In genomic region chr10:8043569-8044306, GRCh38 we compare ENCODE assay signal across 10 cellular contexts. TPM values are rescaled to one million over a fixed set of nuclear protein-coding genes. Genes with fewer than 3 reads are reported as not detected.
A peak's percentile ranks its signal among the peaks of the same experiment; 100 is the strongest.
DNase-seq lines count a peak whose midpoint lies in the region; ATAC-seq, FAIRE-seq and TF ChIP-seq lines count a peak whose summit lies in the region.
"Had no signal": no experiment of that assay in that cellular context is flagged by ENCODE, and none has a peak within 500 bp of the region (broad histone marks: within the 10 kb centered on the region; RNA-seq: fewer than 3 reads in every experiment).

No MANE protein-coding gene starts in this region.

- H4K91ac ChIP-seq in trophoblast cell (ENCODE audit: low read depth, low read length) = no peak overlapping the region

- TF ChIP-seq POLR2A in GM12892 (IDR thresholded peaks at IDR 0.05; ENCODE audit: low read depth, low read length) = no peak

- H3K36me3 ChIP-seq in endodermal cell (ENCODE audit: control insufficient read depth, insufficient read depth, low read length) (no peaks in the 10 kb centered on the region), trophoblast cell (ENCODE audit: control insufficient read depth in 1 of 2, insufficient read depth in 2 of 2, low read length in 2 of 2) (no peaks in the 10 kb centered on the region)
- H3K36me3 ChIP-seq: SJSA1, spleen had no signal

- no peak overlapping the region for H2AFZ ChIP-seq in trophoblast cell (ENCODE audit: insufficient read depth, low read length, poor library complexity)

- no peaks in the 10 kb centered on the region for H3K36me3 Mint-ChIP-seq in endodermal cell (ENCODE audit: low read depth)

- H4K12ac ChIP-seq in trophoblast cell (ENCODE audit: low read depth, low read length) = no peak overlapping the region

- H3K18ac ChIP-seq in trophoblast cell (ENCODE audit: low read length) = peak overlapping the region; percentile 41

- H3K27ac ChIP-seq in endodermal cell (ENCODE audit: low read depth, low read length) (no peak overlapping the region), trophoblast cell (ENCODE audit: low read depth, low read length) (no peak overlapping the region)
- H3K27ac ChIP-seq: SJSA1, spleen had no signal

- peaks cover 58% of the 10 kb centered on the region for H3K4me1 Mint-ChIP-seq in endodermal cell

- H3K4me3 ChIP-seq in endodermal cell (ENCODE audit: low read length) (peak overlapping the region; percentile 79), trophoblast cell (ENCODE audit: low read depth, low read length) (no peak overlapping the region)
- H3K4me3 ChIP-seq: SJSA1 had no signal

- H3K4me2 ChIP-seq in trophoblast cell (ENCODE audit: low read length) = peak overlapping the region; percentile 48

- H3K4ac ChIP-seq in trophoblast cell (ENCODE audit: low read depth, low read length) = no peak overlapping the region

- H3K79me2 ChIP-seq in trophoblast cell (ENCODE audit: control insufficient read depth, insufficient read depth, low read length, poor library complexity) = no peaks in the 10 kb centered on the region

- H3K9me3 ChIP-seq in endodermal cell (ENCODE audit: control insufficient read depth, low read length) (no peaks in the 10 kb centered on the region), trophoblast cell (ENCODE audit: insufficient read depth, low read depth, low read length) (peaks cover 6% of the 10 kb centered on the region)
- H3K9me3 ChIP-seq: spleen had no signal

- no peak overlapping the region for H4K8ac ChIP-seq in trophoblast cell (ENCODE audit: low read depth, low read length)

- H3K27me3 Mint-ChIP-seq in endodermal cell (ENCODE audit: insufficient read depth) = peaks cover 100% of the 10 kb centered on the region

- H2AK5ac ChIP-seq in trophoblast cell (ENCODE audit: low read length) = peak overlapping the region; percentile 49

- TF ChIP-seq CTCF in endodermal cell (conservative IDR thresholded peaks at IDR 0.05) = peak; percentile 65

- H3K14ac ChIP-seq in trophoblast cell (ENCODE audit: low read length) = peak overlapping the region; percentile 14

- H3K4me1 ChIP-seq in endodermal cell (ENCODE audit: control insufficient read depth, insufficient read depth, low read length) (peaks cover 20% of the 10 kb centered on the region), trophoblast cell (ENCODE audit: control insufficient read depth in 1 of 2, insufficient read depth in 2 of 2, low read length in 2 of 2) (peaks cover 24 to 39% of the 10 kb centered on the region in 2 experiments)
- H3K4me1 ChIP-seq: SJSA1 had no signal

- peak overlapping the region; percentile 86 for H3K4me3 Mint-ChIP-seq in endodermal cell

- peak overlapping the region; percentile 40 for H2BK12ac ChIP-seq in trophoblast cell (ENCODE audit: low read length)

- no peak for DNase-seq in GM12892 (ENCODE audit: insufficient read length)
- DNase-seq in RPMI8226 = peak; percentile 45
- DNase-seq in endodermal cell = peak; percentile 91
- no peak for DNase-seq in trophoblast cell
- DNase-seq in LoVo (ENCODE audit: low spot score) = no peak
- DNase-seq: NCI-H187 treated with DMSO at 0.1 percent for 48 hours, spleen had no signal

- no peak overlapping the region for H2BK120ac ChIP-seq in trophoblast cell (ENCODE audit: insufficient read depth, low read length, poor library complexity)

- H3K27ac Mint-ChIP-seq in endodermal cell = no peak overlapping the region

- H3K23ac ChIP-seq in trophoblast cell (ENCODE audit: low read length) = no peak overlapping the region

- ATAC-seq in GM18861 (IDR thresholded peaks at IDR 0.05; ENCODE audit: unreplicated experiment) = no peak
- ATAC-seq in HG02970 (IDR thresholded peaks at IDR 0.05; ENCODE audit: low FRiP score, unreplicated experiment) = no peak

- no peaks in the 10 kb centered on the region for H3K9me3 Mint-ChIP-seq in endodermal cell

- H3K27me3 ChIP-seq in endodermal cell (ENCODE audit: control insufficient read depth, insufficient read depth, low read length, poor library complexity, severe bottlenecking) (peaks cover 100% of the 10 kb centered on the region), trophoblast cell (ENCODE audit: insufficient read depth, low read length) (peaks cover 76% of the 10 kb centered on the region)

- 3% methylated on average over 31 of the region's 31 CpGs; no CpG with 5 or more reads in 1 of the 2 experiments for WGBS in endodermal cell (ENCODE audit: insufficient coverage in 1 of 2, insufficient read length in 1 of 2), 2 experiments
- no CpG with 5 or more reads among the region's 31 CpGs for WGBS in trophoblast cell (ENCODE audit: extremely low coverage, insufficient coverage, insufficient read length)

- H2BK5ac ChIP-seq in trophoblast cell (ENCODE audit: low read depth, low read length, poor library complexity) = no peak overlapping the region

- H3K79me1 ChIP-seq in trophoblast cell (ENCODE audit: low read length) = peaks cover 10% of the 10 kb centered on the region

- peak; percentile 71 for FAIRE-seq in GM12892 (lab: Jason Lieb, UNC)

- H3K9ac ChIP-seq in endodermal cell (ENCODE audit: extremely low read depth, low read length, poor library complexity, severe bottlenecking) = no peak overlapping the region
- no peak overlapping the region for H3K9ac ChIP-seq in trophoblast cell (ENCODE audit: low read length)

RNA-seq across cellular contexts. Expression of gene GATA3, which starts 10.8 kb away (rescaled TPM):
- polyA plus RNA-seq in GM12892 (2012; ENCODE audit: missing spikeins) = 2.8 TPM
- total RNA-seq in endodermal cell = 100 to 1,000 TPM in 1 of 2 donors, 10 to 100 TPM in 1; 51.3 to 103 TPM
- polyA plus RNA-seq in endodermal cell (2013, experiment 1 of 2) = 6.0 TPM
- 6.7 TPM for polyA plus RNA-seq in endodermal cell (2013, experiment 2 of 2)
- 366 and 392 TPM in 2 replicates for polyA plus RNA-seq in trophoblast cell (2013)
- total RNA-seq: SJSA1 had no signal

Comparison
In these comparisons a context has a peak if more than half of its experiments do, and no peak if none do; other contexts are left out.
1. DNase-seq: peak in RPMI8226 (single experiment) and endodermal cell (single experiment); none in GM12892 (single experiment), trophoblast cell (0 of 2) and LoVo (single experiment).